ENCODE assay signal across 10 cellular contexts in the genomic region with DNA sequence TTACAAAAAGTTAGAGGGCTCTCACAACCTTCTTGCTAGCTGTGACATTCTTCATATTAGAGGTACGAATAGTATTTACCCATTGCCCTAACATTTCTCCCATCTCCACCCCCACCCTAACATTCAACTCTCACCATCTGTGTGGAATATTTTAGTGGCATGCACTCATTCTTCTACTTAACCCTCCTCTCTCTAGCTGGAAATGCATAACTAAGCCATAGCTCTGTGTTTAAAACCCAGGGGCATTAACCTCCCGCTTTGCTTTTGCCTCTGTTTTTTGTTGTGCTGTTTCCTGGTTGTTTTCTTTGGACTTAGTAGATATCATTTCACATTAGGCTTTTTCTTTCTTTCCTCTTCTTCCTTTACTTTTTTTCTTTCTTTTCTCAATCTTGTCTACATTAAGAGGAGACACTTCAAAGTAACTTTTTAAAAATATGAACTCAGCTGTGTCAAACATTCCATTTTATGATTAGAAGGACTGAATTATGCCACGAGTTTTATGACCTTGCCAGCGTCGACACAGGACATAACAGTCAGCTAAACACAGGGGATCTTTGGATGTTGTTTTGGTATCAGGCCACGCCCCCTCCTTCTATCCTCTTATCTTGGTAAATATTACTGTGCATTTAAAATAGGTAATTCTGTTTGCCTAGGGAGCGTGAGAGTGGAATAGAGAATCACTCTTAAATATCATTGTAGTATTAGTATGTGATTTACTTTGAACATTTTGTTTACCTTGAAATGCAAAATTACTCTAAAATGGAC.
A peak's percentile ranks its signal among the peaks of the same experiment; 100 is the strongest.
DNase-seq lines count a peak whose midpoint lies in the region; ATAC-seq and TF ChIP-seq lines count a peak whose summit lies in the region.
"Had no signal": no experiment of that assay in that cellular context is flagged by ENCODE, and none has a peak within 500 bp of the region (broad histone marks: within the 10 kb centered on the region; RNA-seq: fewer than 3 reads in every experiment).

No MANE protein-coding gene starts in this region.

- H3K4me1 ChIP-seq in endocrine pancreas (ENCODE audit: control insufficient read depth, insufficient read depth, low read length) = peaks cover 41% of the 10 kb centered on the region

- no peaks in the 10 kb centered on the region for H3K36me3 Mint-ChIP-seq in nephron progenitor cell (ENCODE audit: low read depth)
- H3K36me3 Mint-ChIP-seq: CD8-positive, alpha-beta T cell had no signal

- no peak for DNase-seq in AG09309 (ENCODE audit: low read depth)
- peak; percentile 33 for DNase-seq in NCI-H2029 (lab: John Stamatoyannopoulos, UW)
- DNase-seq in nephron progenitor cell = no peak
- DNase-seq in NCI-H128 (lab: John Stamatoyannopoulos, UW; ENCODE audit: unreplicated experiment) = no peak
- no peak for DNase-seq in central memory CD4-positive, alpha-beta T cell
- DNase-seq: CD8-positive, alpha-beta T cell had no signal

- no peaks in the 10 kb centered on the region for H3K36me3 ChIP-seq in endocrine pancreas (ENCODE audit: control insufficient read depth, insufficient read depth, low read length)

- peak overlapping the region; percentile 40 for H3K9ac ChIP-seq in endocrine pancreas (ENCODE audit: control insufficient read depth, insufficient read depth, low read length)

- no peak for ATAC-seq in GM18873 (IDR thresholded peaks at IDR 0.05; ENCODE audit: low FRiP score, unreplicated experiment)
- no peak for ATAC-seq in HG03432 (IDR thresholded peaks at IDR 0.05; ENCODE audit: unreplicated experiment)
- ATAC-seq: CD8-positive, alpha-beta T cell; esophagus mucosa had no signal

- TF ChIP-seq CTCF in AG09309 (IDR thresholded peaks at IDR 0.05; ENCODE audit: control insufficient read depth, insufficient read depth, low read depth, low read length, missing control alignments) (no peak), nephron progenitor cell (IDR thresholded peaks at IDR 0.05) (no peak)

- peaks cover 52% of the 10 kb centered on the region for H3K4me1 Mint-ChIP-seq in nephron progenitor cell

- H3K4me3 Mint-ChIP-seq in nephron progenitor cell = peak overlapping the region; percentile 70
- H3K4me3 Mint-ChIP-seq: CD8-positive, alpha-beta T cell had no signal

- no peaks in the 10 kb centered on the region for H3K27me3 ChIP-seq in endocrine pancreas (ENCODE audit: control insufficient read depth, insufficient read depth, low read length)

- peak overlapping the region; percentile 23 for H3K4me3 ChIP-seq in AG09309 (ENCODE audit: control insufficient read depth, low read depth, low read length)
- peak overlapping the region; percentile 81 for H3K4me3 ChIP-seq in endocrine pancreas (ENCODE audit: control insufficient read depth, insufficient read depth, low read length)

- no peaks in the 10 kb centered on the region for H3K9me3 ChIP-seq in endocrine pancreas (ENCODE audit: control insufficient read depth, low read length)

- peak overlapping the region; percentile 3 for H3K27ac Mint-ChIP-seq in nephron progenitor cell
- H3K27ac Mint-ChIP-seq: CD8-positive, alpha-beta T cell had no signal

- no peaks in the 10 kb centered on the region for H3K27me3 Mint-ChIP-seq in nephron progenitor cell (ENCODE audit: low read depth, poor library complexity)

- no peaks in the 10 kb centered on the region for H3K9me3 Mint-ChIP-seq in nephron progenitor cell
- H3K9me3 Mint-ChIP-seq: CD8-positive, alpha-beta T cell had no signal
